In the genomic region with DNA sequence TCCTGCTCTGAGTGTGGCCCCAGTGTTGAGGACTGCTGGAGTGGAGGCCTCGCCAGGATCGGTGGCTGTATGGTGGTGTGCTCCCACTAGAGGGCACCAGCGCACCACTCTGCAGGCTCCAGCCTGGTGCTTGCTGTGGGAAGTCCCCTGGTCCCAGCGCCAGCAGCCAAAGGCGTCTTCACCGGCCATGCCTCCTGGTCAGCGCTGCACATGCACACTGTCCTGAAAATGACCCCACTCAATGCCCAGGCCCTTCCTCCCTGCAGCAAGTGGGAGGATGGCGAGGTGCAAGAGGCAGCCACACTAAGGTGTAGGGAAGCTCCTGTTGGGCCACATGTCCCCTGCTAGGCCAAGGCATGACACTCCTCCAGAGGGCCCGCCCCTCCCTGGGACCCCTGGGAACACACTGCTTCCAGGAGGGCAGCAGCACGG, we compare ENCODE assay signal across 8 cellular contexts.
DNase-seq lines count a peak whose midpoint lies in the region; ATAC-seq, FAIRE-seq and TF ChIP-seq lines count a peak whose summit lies in the region.

No MANE protein-coding gene starts in this region.

- H3K79me2 ChIP-seq in DND-41 (ENCODE audit: insufficient read depth, low read length) (no peaks in the 10 kb centered on the region), KMS-11 (ENCODE audit: insufficient read depth, low read depth) (no peaks in the 10 kb centered on the region)

- H3K4me1 ChIP-seq in DND-41 (ENCODE audit: insufficient read depth, low read length) (peaks cover 59% of the 10 kb centered on the region), KMS-11 (ENCODE audit: low read depth, poor library complexity, severe bottlenecking) (peaks cover 12% of the 10 kb centered on the region), SJCRH30 (no peaks in the 10 kb centered on the region), pancreas (no peaks in the 10 kb centered on the region), tibial artery (peaks cover 0 to 54% (median 38%) of the 10 kb centered on the region in 4 donors)

- FAIRE-seq in pancreas (lab: Jason Lieb, UNC): no peak

- H3K4me2 ChIP-seq in DND-41 (ENCODE audit: insufficient read depth, low read length) (peak overlapping the region; percentile 54), KMS-11 (peak overlapping the region; percentile 41)

- peak; percentile 97 for TF ChIP-seq CTCF in DND-41 (IDR thresholded peaks at IDR 0.05; ENCODE audit: borderline replicate concordance, extremely low read depth, low read length, poor library complexity, severe bottlenecking)
- peak; percentile 96 for TF ChIP-seq CTCF in KMS-11 (conservative IDR thresholded peaks at IDR 0.05; ENCODE audit: low read depth, low read length)
- peak; percentile 87 to 92 (median 90) for TF ChIP-seq CTCF in pancreas (IDR thresholded peaks at IDR 0.05)
- peak; percentile 94 to 96 for TF ChIP-seq CTCF in tibial artery (IDR thresholded peaks at IDR 0.05)

- H2AFZ ChIP-seq in DND-41 (ENCODE audit: low read depth, low read length): peak overlapping the region; percentile 63
- H2AFZ ChIP-seq in KMS-11 (ENCODE audit: low read depth): peak overlapping the region; percentile 33; the same call in 1 of the 2 replicates

- ATAC-seq in DND-41 (ENCODE audit: insufficient read depth, low read depth): peak; percentile 91
- ATAC-seq in GM21619 (IDR thresholded peaks at IDR 0.05; ENCODE audit: unreplicated experiment): peak; percentile 87
- ATAC-seq in pancreas: peak; percentile 97 to 99 (median 98)

- H3K4me3 ChIP-seq in DND-41 (ENCODE audit: low read depth in 1 of 2, low read length in 2 of 2) (0 out of 4 replicates have a peak overlapping the region, but pooled peaks of 1 of the 2 experiments have one; percentile 28), KMS-11 (IDR thresholded peaks at IDR 0.05; ENCODE audit: insufficient read depth, low read depth, low read length) (no peak overlapping the region), SJCRH30 (no peak overlapping the region), pancreas (no peak overlapping the region), tibial artery (no peak overlapping the region)

- H3K9ac ChIP-seq in DND-41 (ENCODE audit: low read depth, low read length): no peak overlapping the region
- no peak overlapping the region for H3K9ac ChIP-seq in KMS-11

- DNase-seq in DND-41 (peak; percentile 82), SJCRH30 (peak; percentile 68 to 80), activated gamma-delta T cell (lab: John Stamatoyannopoulos, UW) (peak; percentile 36), germinal center (ENCODE audit: low spot score) (peak; percentile 80), pancreas (peak; percentile 71 to 94 (median 88)), tibial artery (peak; percentile 83 to 94)

- H3K27me3 ChIP-seq in DND-41 (ENCODE audit: insufficient read depth, low read length, poor library complexity): no peaks in the 10 kb centered on the region
- H3K27me3 ChIP-seq in KMS-11 (ENCODE audit: insufficient read depth, low read depth): no peaks in the 10 kb centered on the region
- no peaks in the 10 kb centered on the region for H3K27me3 ChIP-seq in SJCRH30
- H3K27me3 ChIP-seq in pancreas: no peaks in the 10 kb centered on the region
- no peaks in the 10 kb centered on the region for H3K27me3 ChIP-seq in tibial artery

- H3K36me3 ChIP-seq in DND-41 (ENCODE audit: insufficient read depth, low read length): no peaks in the 10 kb centered on the region
- no peaks in the 10 kb centered on the region for H3K36me3 ChIP-seq in KMS-11 (ENCODE audit: insufficient read depth)
- peaks cover 9% of the 10 kb centered on the region; the same call in 1 of the 2 replicates for H3K36me3 ChIP-seq in SJCRH30
- no peaks in the 10 kb centered on the region for H3K36me3 ChIP-seq in pancreas
- peaks cover 14% of the 10 kb centered on the region in 3 donors for H3K36me3 ChIP-seq in tibial artery

- WGBS in pancreas, 2 donors: 15 to 16% methylated on average over 10 of the region's 10 CpGs

- peaks cover 9% of the 10 kb centered on the region for H3K9me3 ChIP-seq in DND-41 (ENCODE audit: insufficient read depth, low read length, severe bottlenecking)
- H3K9me3 ChIP-seq in SJCRH30 (replicated peaks): no peaks in the 10 kb centered on the region
- H3K9me3 ChIP-seq in pancreas: no peaks in the 10 kb centered on the region
- H3K9me3 ChIP-seq in tibial artery: peaks cover 0 to 8% (median 0%) of the 10 kb centered on the region in 3 donors

- no peaks in the 10 kb centered on the region for H4K20me1 ChIP-seq in DND-41 (ENCODE audit: insufficient read depth, low read length)
- no peaks in the 10 kb centered on the region for H4K20me1 ChIP-seq in KMS-11 (ENCODE audit: insufficient read depth)

- H3K27ac ChIP-seq in DND-41 (ENCODE audit: low read length): peak overlapping the region; percentile 51
- no peak overlapping the region for H3K27ac ChIP-seq in KMS-11
- H3K27ac ChIP-seq in SJCRH30: no peak overlapping the region
- no peak overlapping the region for H3K27ac ChIP-seq in pancreas
- peak overlapping the region; percentile 85 to 97 for H3K27ac ChIP-seq in tibial artery

- intact Hi-C loops in pancreas (cut with DNase I) (loop anchor here in 1 of 3 donors (10.0 kb wide), 1 partner anchor 559 kb away; no protein-coding TSS in a partner anchor), tibial artery (cut with DNase I; ENCODE audit: low total_unique reads) (loop anchor here (5.0 to 10.0 kb wide), 5 partner anchors 97 to 812 kb away; a partner anchor contains a TSS)

Comparison
In these comparisons a context has a peak if more than half of its experiments do, and no peak if none do; other contexts are left out.
1. DNase-seq: peak in every context shown above with its lines; median percentile 88 in tibial artery; 88 in pancreas; 82 in DND-41; 80 in germinal center; 74 in SJCRH30; 36 in activated gamma-delta T cell.
2. H3K27ac ChIP-seq: peak in DND-41 (single experiment) and tibial artery (2 of 2); none in KMS-11 (single experiment), SJCRH30 (single experiment) and pancreas (0 of 4).
3. Peak in every context shown above with its lines, with median percentiles within 50 percentile points of each other: ATAC-seq and CTCF ChIP-seq.